ENCODE assay signal across 9 cellular contexts in genomic region chr2:73110622-73111299, GRCh38. TPM values are rescaled to one million over a fixed set of nuclear protein-coding genes. Genes with fewer than 3 reads are reported as not detected.
DNase-seq lines count a peak whose midpoint lies in the region; ATAC-seq, FAIRE-seq and TF ChIP-seq lines count a peak whose summit lies in the region.
"Had no signal": no experiment of that assay in that cellular context is flagged by ENCODE, and none has a peak within 500 bp of the region (broad histone marks: within the 10 kb centered on the region; RNA-seq: fewer than 3 reads in every experiment).

No MANE protein-coding gene starts in this region.

- DNase-seq in activated T-cell treated with anti-CD3 and anti-CD28 coated beads, Interleukin-2, amount 50 U/mL, for 4 hours, result no peak
- DNase-seq in activated T-cell treated with anti-CD3 and anti-CD28 coated beads, Interleukin-2, amount 50 U/mL, for 1 hour, result no peak
- DNase-seq in K562 (ENCODE audit: extremely low read depth in 1 of 4, low spot score in 3 of 4) (peak in 2 of 4 experiments; percentile 23 to 33), HepG2 (ENCODE audit: low spot score) (no peak), tibial artery (peak in 1 of 2 donors; percentile 65), GM19240 (ENCODE audit: insufficient read length, low spot score) (no peak), MV-4-11 (lab: John Stamatoyannopoulos, UW) (no peak)

- TF ChIP-seq EP300 in K562 (IDR thresholded peaks at IDR 0.05; ENCODE audit: low read length) (no peak), HepG2 (IDR thresholded peaks at IDR 0.05; ENCODE audit: low read depth in 2 of 2, low read length in 2 of 2) (no peak), HepG2 (CRISPR knock-in tag; IDR thresholded peaks at IDR 0.05; ENCODE audit: borderline replicate concordance) (no peak)

- no peak for TF ChIP-seq POLR2A in K562 (conservative IDR thresholded peaks at IDR 0.05)
- no peak for TF ChIP-seq POLR2A in HepG2 (IDR thresholded peaks at IDR 0.05; ENCODE audit: insufficient read depth in 1 of 2, low read depth in 2 of 2, low read length in 2 of 2)

- H3K4me2 ChIP-seq in K562 (ENCODE audit: insufficient read depth, low read length), result peak overlapping the region; percentile 80
- peak overlapping the region; percentile 99 for H3K4me2 ChIP-seq in HepG2 (ENCODE audit: low read depth, low read length)

- H4K20me1 ChIP-seq in K562 (replicated peaks; ENCODE audit: control insufficient read depth, insufficient read depth, low read length) (peaks cover 16% of the 10 kb centered on the region; the same call in 1 of the 2 replicates), HepG2 (ENCODE audit: insufficient read depth, low read length) (peaks cover 25% of the 10 kb centered on the region)

- BruUV-seq in K562 (replicated peaks; lab: Mats Ljungman, UMichigan) (no TSS peak), HepG2 (replicated peaks; lab: Mats Ljungman, UMichigan) (no TSS peak)

- no peak for TF ChIP-seq RAD21 in K562 (CRISPR knock-in tag; conservative IDR thresholded peaks at IDR 0.05 in 1 of 2, IDR thresholded peaks at IDR 0.05 in 1 of 2)
- TF ChIP-seq RAD21 in HepG2 (CRISPR knock-in tag; IDR thresholded peaks at IDR 0.05), result no peak

- no peaks in the 10 kb centered on the region for H3K36me3 Mint-ChIP-seq in activated T-cell treated with anti-CD3 and anti-CD28 coated beads, Interleukin-2, amount 50 U/mL, for 4 hours (ENCODE audit: insufficient read depth)

- 43% methylated on average over 3 of the region's 3 CpGs for WGBS in K562 (ENCODE audit: insufficient coverage, low coverage, missing lambda C conversion rate)
- WGBS in HepG2 (ENCODE audit: low lambda C conversion rate), result 65% methylated on average over 3 of the region's 3 CpGs

- intact Hi-C loops in K562 (cut with micrococcal nuclease) (no loop called here), HepG2 (cut with micrococcal nuclease; ENCODE audit: unreplicated experiment) (no loop called here), tibial artery (cut with DNase I; ENCODE audit: low total_unique reads) (no loop called here)

- no peaks in the 10 kb centered on the region for H3K27me3 Mint-ChIP-seq in activated T-cell treated with anti-CD3 and anti-CD28 coated beads, Interleukin-2, amount 50 U/mL, for 4 hours (ENCODE audit: low read depth)

- H3K9me1 ChIP-seq in K562 (ENCODE audit: control insufficient read depth, insufficient read depth, low read length), result no peaks in the 10 kb centered on the region

- CTCF ChIA-PET in K562 (lab: Yijun Ruan, JAX; ENCODE audit: low intra/inter-chr PET ratio) (no interaction called here), HepG2 (lab: Yijun Ruan, JAX; ENCODE audit: low intra/inter-chr PET ratio, low total read pairs) (no interaction called here)

- H3K4me1 ChIP-seq in K562 (replicated peaks in 1 of 2; ENCODE audit: control insufficient read depth in 2 of 2, insufficient read depth in 2 of 2, low read length in 2 of 2) (peaks cover 14 to 31% of the 10 kb centered on the region in 2 experiments), HepG2 (ENCODE audit: insufficient read depth, low read length) (peaks cover 66% of the 10 kb centered on the region), tibial artery (peaks cover 0 to 46% (median 37%) of the 10 kb centered on the region in 4 donors)

- H3K79me2 ChIP-seq in K562 (ENCODE audit: control insufficient read depth, insufficient read depth, low read length) (peaks cover 26% of the 10 kb centered on the region), HepG2 (ENCODE audit: insufficient read depth, low read length) (peaks cover 56% of the 10 kb centered on the region)

- no peaks in the 10 kb centered on the region for H3K27me3 ChIP-seq in K562 (ENCODE audit: control insufficient read depth in 2 of 2, insufficient read depth in 2 of 2, low read length in 2 of 2)
- no peaks in the 10 kb centered on the region; a peak in 1 of 5 replicates for H3K27me3 ChIP-seq in HepG2 (ENCODE audit: control insufficient read depth in 1 of 2, insufficient read depth in 2 of 2, low read length in 2 of 2)
- no peaks in the 10 kb centered on the region for H3K27me3 ChIP-seq in tibial artery

- peak overlapping the region; percentile 79 for H3K4me3 Mint-ChIP-seq in activated T-cell treated with anti-CD3 and anti-CD28 coated beads, Interleukin-2, amount 50 U/mL, for 4 hours

- H3K9me3 ChIP-seq in K562 (replicated peaks; ENCODE audit: control insufficient read depth, insufficient read depth, low read depth, low read length), result no peaks in the 10 kb centered on the region
- H3K9me3 ChIP-seq in HepG2 (ENCODE audit: low read length), result no peaks in the 10 kb centered on the region
- H3K9me3 ChIP-seq in tibial artery, result no peaks in the 10 kb centered on the region
- H3K9me3 ChIP-seq: prostate gland had no signal

- POLR2A ChIA-PET in K562 (lab: Yijun Ruan, JAX) (interaction anchor here (0.7 to 1.2 kb wide), 7 partner anchors 10 to 125 kb away, joined by 3 to 4 read pairs (median 3); partner anchors contain the start of gene SFXN5), HepG2 (lab: Yijun Ruan, JAX) (interaction anchor here (2.6 kb wide), 2 partner anchors 18 to 102 kb away, joined by 11 to 17 read pairs; partner anchors contain the start of gene SMYD5)

- in situ Hi-C loops in K562 (cut with MboI), result no loop called here
- in situ Hi-C loops in HepG2 (cut with HindIII; ENCODE audit: extremely low pct_ligation_motif_present, low pct_unique_long_range_greater_than_20kb), result no loop called here

- TF ChIP-seq CTCF in K562 (IDR thresholded peaks at IDR 0.05 in 2 of 3, conservative IDR thresholded peaks at IDR 0.05 in 1 of 3; ENCODE audit: insufficient read depth in 2 of 3, low read depth in 1 of 3, low read length in 3 of 3) (no peak), HepG2 (CRISPR knock-in tag; IDR thresholded peaks at IDR 0.05) (no peak), tibial artery (IDR thresholded peaks at IDR 0.05) (no peak)

- no peak for ATAC-seq in activated T-cell treated with anti-CD3 and anti-CD28 coated beads, Interleukin-2, amount 50 U/mL, for 4 hours
- ATAC-seq in K562 (no peak), HepG2 (no peak), HG03135 (IDR thresholded peaks at IDR 0.05; ENCODE audit: unreplicated experiment) (no peak)

- peaks cover 41% of the 10 kb centered on the region for H3K4me1 Mint-ChIP-seq in activated T-cell treated with anti-CD3 and anti-CD28 coated beads, Interleukin-2, amount 50 U/mL, for 4 hours (ENCODE audit: low read depth)

- no peaks in the 10 kb centered on the region for H3K9me3 Mint-ChIP-seq in activated T-cell treated with anti-CD3 and anti-CD28 coated beads, Interleukin-2, amount 50 U/mL, for 4 hours

- FAIRE-seq in K562 (lab: Jason Lieb, UNC), result peak; percentile 74
- peak; percentile 28 for FAIRE-seq in HepG2 (lab: Jason Lieb, UNC)

- H3K9ac ChIP-seq in K562 (ENCODE audit: insufficient read depth in 1 of 2, low read depth in 2 of 2, low read length in 2 of 2), result peak overlapping the region; percentile 65 to 66; a peak in 2 of 4 replicates
- H3K9ac ChIP-seq in HepG2 (ENCODE audit: insufficient read depth, low read depth, low read length), result peak overlapping the region; percentile 80; the same call in 1 of the 2 replicates

- H3K4me3 ChIP-seq in K562 (peak overlapping the region; percentile 61), HepG2 (replicated peaks in 1 of 3; ENCODE audit: insufficient read depth in 1 of 3, low read depth in 2 of 3, low read length in 3 of 3) (peak overlapping the region; percentile 61 to 92 (median 85)), tibial artery (peak overlapping the region; percentile 83 to 90)

- H3K36me3 ChIP-seq in K562 (ENCODE audit: control insufficient read depth, insufficient read depth, low read length) (no peaks in the 10 kb centered on the region), HepG2 (replicated peaks in 1 of 2; ENCODE audit: control insufficient read depth in 1 of 2, insufficient read depth in 2 of 2, low read length in 2 of 2) (peaks cover 0 to under 1% of the 10 kb centered on the region in 2 experiments; a peak in 3 of 5 replicates), tibial artery (no peaks in the 10 kb centered on the region)
- H3K36me3 ChIP-seq: prostate gland had no signal

- no peak overlapping the region for H2AFZ ChIP-seq in K562 (ENCODE audit: low read depth, low read length)
- H2AFZ ChIP-seq in HepG2 (ENCODE audit: low read length), result no peak overlapping the region

- H3K27ac ChIP-seq in K562 (ENCODE audit: extremely low read depth, low read depth, low read length) (no peak overlapping the region), HepG2 (ENCODE audit: extremely low read length, insufficient read depth, low read length) (no peak overlapping the region), tibial artery (peak overlapping the region; percentile 82 to 89)

RNA-seq across cellular contexts. Expression of gene RAB11FIP5, which starts 2.0 kb away (rescaled TPM):
- 1 to 10 TPM; 4.6 to 5.1 (median 5.0) TPM for total RNA-seq in activated T-cell treated with anti-CD3 and anti-CD28 coated beads, Interleukin-2, amount 50 U/mL, for 4 hours
- 19.7 and 27.7 TPM in 2 replicates for total RNA-seq in K562 (2011; cell fraction: chromatin; rRNA removed; ENCODE audit: low replicate concordance)
- 8.7 and 10.0 TPM in 2 replicates for total RNA-seq in K562 (2011; cell fraction: nucleolus; rRNA removed)
- 11.7 and 15.4 TPM in 2 replicates for total RNA-seq in K562 (2011; cell fraction: nucleoplasm; rRNA removed)
- 5.7 and 7.0 TPM in 2 replicates for total RNA-seq in K562 (2014; rRNA removed)
- total RNA-seq in K562 (2014; rRNA removed; fragmentation: Illumina TruSeq; extraction: Trizol), result 6.7 and 6.8 TPM in 2 replicates
- 3.4 and 3.7 TPM in 2 replicates for total RNA-seq in K562 (2015; rRNA removed; fragmentation: Illumina TruSeq; extraction: Trizol)
- total RNA-seq in K562 (2021), result 8.6 and 9.1 TPM in 2 replicates
- 11.3 and 14.4 TPM in 2 replicates for polyA plus RNA-seq in K562 (2011; rRNA removed)
- polyA plus RNA-seq in K562 (2011; cell fraction: cytosol; rRNA removed), result 6.8 and 8.8 TPM in 2 replicates
- polyA plus RNA-seq in K562 (2011; cell fraction: nucleus; rRNA removed), result 12.0 and 16.7 TPM in 2 replicates
- polyA plus RNA-seq in K562 (2012), result 5.9 and 6.3 TPM in 2 replicates
- polyA plus RNA-seq in K562 (2014; fragmentation: Illumina TruSeq; extraction: Trizol), result 8.0 and 8.3 TPM in 2 replicates
- 1 to 10 TPM; 1.7 TPM for polyA plus RNA-seq in K562 (2014; fragmentation: Nextera tagmentation; extraction: Ambion mirVana)
- polyA plus RNA-seq in K562 (2014; rRNA removed), result 5.7 and 6.4 TPM in 2 replicates
- polyA minus RNA-seq in K562 (2011; rRNA and poly(A)+ RNA removed), result 10.6 and 16.9 TPM in 2 replicates
- polyA minus RNA-seq in K562 (2011; cell fraction: cytosol; rRNA and poly(A)+ RNA removed), result 5.8 and 8.8 TPM in 2 replicates
- 4.4 and 5.0 TPM in 2 replicates for polyA minus RNA-seq in K562 (2011; cell fraction: nucleus; rRNA and poly(A)+ RNA removed)
- 8.7 and 9.4 TPM in 2 replicates for total RNA-seq in HepG2 (2016; rRNA removed; fragmentation: Illumina TruSeq; extraction: Trizol)
- 3.7 and 4.2 TPM in 2 replicates for total RNA-seq in HepG2 (2016; cell fraction: cytosol; rRNA removed; fragmentation: Illumina TruSeq; extraction: Trizol; ENCODE audit: low read depth)
- 8.6 and 9.1 TPM in 2 replicates for total RNA-seq in HepG2 (2016; cell fraction: insoluble cytoplasmic fraction; rRNA removed; fragmentation: Illumina TruSeq; extraction: Trizol)
- total RNA-seq in HepG2 (2016; cell fraction: membrane; rRNA removed; fragmentation: Illumina TruSeq; extraction: Trizol), result 10.0 and 13.0 TPM in 2 replicates
- total RNA-seq in HepG2 (2016; cell fraction: nucleus; rRNA removed; fragmentation: Illumina TruSeq; extraction: Trizol), result 6.7 and 7.5 TPM in 2 replicates
- polyA plus RNA-seq in HepG2 (2011; rRNA removed), result 21.9 and 22.9 TPM in 2 replicates
- polyA plus RNA-seq in HepG2 (2011; cell fraction: cytosol; rRNA removed), result 17.5 and 19.5 TPM in 2 replicates
- 19.6 and 23.6 TPM in 2 replicates for polyA plus RNA-seq in HepG2 (2011; cell fraction: nucleus; rRNA removed)
- polyA plus RNA-seq in HepG2 (2012), result 25.5 and 27.1 TPM in 2 replicates
- 2.1 TPM in 2 replicates for polyA plus RNA-seq in HepG2 (2016; cell fraction: cytosol; fragmentation: Illumina TruSeq; extraction: Trizol; ENCODE audit: low read depth)
- 8.6 and 12.8 TPM in 2 replicates for polyA plus RNA-seq in HepG2 (2016; cell fraction: insoluble cytoplasmic fraction; fragmentation: Illumina TruSeq; extraction: Trizol; ENCODE audit: low read depth)
- polyA plus RNA-seq in HepG2 (2016; cell fraction: membrane; fragmentation: Illumina TruSeq; extraction: Trizol; ENCODE audit: low read depth), result 5.8 and 6.9 TPM in 2 replicates
- polyA plus RNA-seq in HepG2 (2016; cell fraction: nucleus; fragmentation: Illumina TruSeq; extraction: Trizol; ENCODE audit: insufficient read depth, low read depth), result 10.7 and 10.8 TPM in 2 replicates
- 29.9 and 45.2 TPM in 2 replicates for polyA minus RNA-seq in HepG2 (2011; rRNA and poly(A)+ RNA removed; ENCODE audit: low replicate concordance)
- polyA minus RNA-seq in HepG2 (2011; cell fraction: cytosol; rRNA and poly(A)+ RNA removed), result 12.6 and 13.2 TPM in 2 replicates
- 14.7 and 18.7 TPM in 2 replicates for polyA minus RNA-seq in HepG2 (2011; cell fraction: nucleus; rRNA and poly(A)+ RNA removed)

RNA-seq across cellular contexts. Expression of gene SFXN5, which starts 39.2 kb away (rescaled TPM):
- total RNA-seq in activated T-cell treated with anti-CD3 and anti-CD28 coated beads, Interleukin-2, amount 50 U/mL, for 4 hours, result 1 to 10 TPM; 5.2 to 7.3 (median 5.3) TPM
- 75.2 and 92.0 TPM in 2 replicates for total RNA-seq in K562 (2011; cell fraction: chromatin; rRNA removed; ENCODE audit: low replicate concordance)
- 41.8 and 49.7 TPM in 2 replicates for total RNA-seq in K562 (2011; cell fraction: nucleolus; rRNA removed)
- total RNA-seq in K562 (2011; cell fraction: nucleoplasm; rRNA removed), result 41.6 and 73.8 TPM in 2 replicates
- total RNA-seq in K562 (2014; rRNA removed), result 13.8 and 19.9 TPM in 2 replicates
- 12.4 and 14.1 TPM in 2 replicates for total RNA-seq in K562 (2014; rRNA removed; fragmentation: Illumina TruSeq; extraction: Trizol)
- total RNA-seq in K562 (2015; rRNA removed; fragmentation: Illumina TruSeq; extraction: Trizol), result 18.0 and 19.4 TPM in 2 replicates
- 21.3 and 21.6 TPM in 2 replicates for total RNA-seq in K562 (2021)
- 18.2 and 22.6 TPM in 2 replicates for polyA plus RNA-seq in K562 (2011; rRNA removed)
- polyA plus RNA-seq in K562 (2011; cell fraction: cytosol; rRNA removed), result 19.2 and 31.7 TPM in 2 replicates
- polyA plus RNA-seq in K562 (2011; cell fraction: nucleus; rRNA removed), result 45.6 and 116 TPM in 2 replicates
- 14.9 and 19.8 TPM in 2 replicates for polyA plus RNA-seq in K562 (2012)
- polyA plus RNA-seq in K562 (2014; fragmentation: Illumina TruSeq; extraction: Trizol), result 16.0 and 17.4 TPM in 2 replicates
- polyA plus RNA-seq in K562 (2014; fragmentation: Nextera tagmentation; extraction: Ambion mirVana), result 10 to 100 TPM in 1 of 2 experiments, 1 to 10 TPM in 1; 8.3 to 13.4 TPM
- polyA plus RNA-seq in K562 (2014; rRNA removed), result 21.2 and 22.3 TPM in 2 replicates
- 12.5 and 28.7 TPM in 2 replicates for polyA minus RNA-seq in K562 (2011; rRNA and poly(A)+ RNA removed)
- polyA minus RNA-seq in K562 (2011; cell fraction: cytosol; rRNA and poly(A)+ RNA removed), result 8.7 TPM in 2 replicates
- polyA minus RNA-seq in K562 (2011; cell fraction: nucleus; rRNA and poly(A)+ RNA removed), result 19.1 and 26.1 TPM in 2 replicates
- total RNA-seq in HepG2 (2016; rRNA removed; fragmentation: Illumina TruSeq; extraction: Trizol), result 22.2 and 34.9 TPM in 2 replicates
- total RNA-seq in HepG2 (2016; cell fraction: cytosol; rRNA removed; fragmentation: Illumina TruSeq; extraction: Trizol; ENCODE audit: low read depth), result 11.0 and 15.1 TPM in 2 replicates
- total RNA-seq in HepG2 (2016; cell fraction: insoluble cytoplasmic fraction; rRNA removed; fragmentation: Illumina TruSeq; extraction: Trizol), result 21.1 and 36.4 TPM in 2 replicates
- total RNA-seq in HepG2 (2016; cell fraction: membrane; rRNA removed; fragmentation: Illumina TruSeq; extraction: Trizol), result 13.2 and 15.3 TPM in 2 replicates
- total RNA-seq in HepG2 (2016; cell fraction: nucleus; rRNA removed; fragmentation: Illumina TruSeq; extraction: Trizol), result 42.2 and 47.8 TPM in 2 replicates
- 37.4 and 42.8 TPM in 2 replicates for polyA plus RNA-seq in HepG2 (2011; rRNA removed)
- polyA plus RNA-seq in HepG2 (2011; cell fraction: cytosol; rRNA removed), result 13.2 and 17.2 TPM in 2 replicates
- polyA plus RNA-seq in HepG2 (2011; cell fraction: nucleus; rRNA removed), result 139 and 168 TPM in 2 replicates
- 18.2 and 24.8 TPM in 2 replicates for polyA plus RNA-seq in HepG2 (2012)
- polyA plus RNA-seq in HepG2 (2016; cell fraction: cytosol; fragmentation: Illumina TruSeq; extraction: Trizol; ENCODE audit: low read depth), result 6.1 and 6.5 TPM in 2 replicates
- polyA plus RNA-seq in HepG2 (2016; cell fraction: insoluble cytoplasmic fraction; fragmentation: Illumina TruSeq; extraction: Trizol; ENCODE audit: low read depth), result 23.9 and 25.9 TPM in 2 replicates
- polyA plus RNA-seq in HepG2 (2016; cell fraction: membrane; fragmentation: Illumina TruSeq; extraction: Trizol; ENCODE audit: low read depth), result 8.0 and 9.0 TPM in 2 replicates
- polyA plus RNA-seq in HepG2 (2016; cell fraction: nucleus; fragmentation: Illumina TruSeq; extraction: Trizol; ENCODE audit: insufficient read depth, low read depth), result 68.3 and 69.6 TPM in 2 replicates
- 36.5 and 73.0 TPM in 2 replicates for polyA minus RNA-seq in HepG2 (2011; rRNA and poly(A)+ RNA removed; ENCODE audit: low replicate concordance)
- 12.6 and 13.0 TPM in 2 replicates for polyA minus RNA-seq in HepG2 (2011; cell fraction: cytosol; rRNA and poly(A)+ RNA removed)
- polyA minus RNA-seq in HepG2 (2011; cell fraction: nucleus; rRNA and poly(A)+ RNA removed), result 49.6 and 54.8 TPM in 2 replicates

Comparison
In these comparisons a context has a peak if more than half of its experiments do, and no peak if none do; other contexts are left out.
1. H3K27ac ChIP-seq: peak in tibial artery (2 of 2); none in K562 (single experiment) and HepG2 (single experiment).
2. Peak in every context shown above with its lines, with median percentiles within 50 percentile points of each other: H3K4me3 ChIP-seq.